In genomic region chr17:68509151-68510057, GRCh38 we compare ENCODE assay signal across 9 cellular contexts. TPM values are rescaled to one million over a fixed set of nuclear protein-coding genes. Genes with fewer than 3 reads are reported as not detected.
DNase-seq lines count a peak whose midpoint lies in the region; ATAC-seq and TF ChIP-seq lines count a peak whose summit lies in the region.
"Had no signal": no experiment of that assay in that cellular context is flagged by ENCODE, and none has a peak within 500 bp of the region (broad histone marks: within the 10 kb centered on the region; RNA-seq: fewer than 3 reads in every experiment).

No MANE protein-coding gene starts in this region.

- peaks cover 10% of the 10 kb centered on the region for H3K36me3 Mint-ChIP-seq in T-helper 2 cell treated with Interferon-gamma antibody and Interleukin-4, amounts not matched to agents 5 μg/mL and 100 μg/mL, for 36 hours (ENCODE audit: low read depth)

- no peaks in the 10 kb centered on the region for H3K9me3 ChIP-seq in left lung

- DNase-seq in Ammon's horn (ENCODE audit: low spot score) (peak; percentile 75), Kasumi-1 (lab: John Stamatoyannopoulos, UW) (peak; percentile 38 to 54), left lung (peak; percentile 69 to 80), HCEC 1CT (no peak), midbrain (lab: John Stamatoyannopoulos, UW) (no peak), LoVo (ENCODE audit: low spot score) (no peak)
- DNase-seq in T-helper 2 cell treated with Interferon-gamma antibody and Interleukin-4, amounts not matched to agents 5 μg/mL and 100 μg/mL, for 36 hours (ENCODE audit: low spot score) = no peak
- DNase-seq: T-helper 9 cell had no signal

- peak overlapping the region; percentile 42 for H3K27ac Mint-ChIP-seq in T-helper 2 cell treated with Interferon-gamma antibody and Interleukin-4, amounts not matched to agents 5 μg/mL and 100 μg/mL, for 36 hours

- peaks cover 17 to 38% of the 10 kb centered on the region in 2 donors for H3K4me1 ChIP-seq in left lung

- no peaks in the 10 kb centered on the region for H3K27me3 Mint-ChIP-seq in T-helper 2 cell treated with Interferon-gamma antibody and Interleukin-4, amounts not matched to agents 5 μg/mL and 100 μg/mL, for 36 hours (ENCODE audit: low read depth)

- no peak overlapping the region for H3K4me3 ChIP-seq in left lung

- H3K27ac ChIP-seq in left lung = peak overlapping the region; percentile 7 to 99

- no peaks in the 10 kb centered on the region for H3K27me3 ChIP-seq in left lung

- no peak for TF ChIP-seq CTCF in left lung (IDR thresholded peaks at IDR 0.05)

- H3K9me3 Mint-ChIP-seq in T-helper 2 cell treated with Interferon-gamma antibody and Interleukin-4, amounts not matched to agents 5 μg/mL and 100 μg/mL, for 36 hours = no peaks in the 10 kb centered on the region

- intact Hi-C loops in left lung (cut with DNase I) = no loop called here

- H3K36me3 ChIP-seq in left lung = no peaks in the 10 kb centered on the region

- H3K4me1 Mint-ChIP-seq in T-helper 2 cell treated with Interferon-gamma antibody and Interleukin-4, amounts not matched to agents 5 μg/mL and 100 μg/mL, for 36 hours (ENCODE audit: low read depth) = peaks cover 44% of the 10 kb centered on the region

- peak overlapping the region; percentile 4 for H3K4me3 Mint-ChIP-seq in T-helper 2 cell treated with Interferon-gamma antibody and Interleukin-4, amounts not matched to agents 5 μg/mL and 100 μg/mL, for 36 hours

- ATAC-seq in left lung (no peak), HG03196 (IDR thresholded peaks at IDR 0.05; ENCODE audit: unreplicated experiment) (no peak)

RNA-seq across cellular contexts. Expression of gene PRKAR1A, which starts 2.8 kb away (rescaled TPM):
- total RNA-seq in left lung = 100 to 1,000 TPM; 345 to 376 TPM

RNA-seq across cellular contexts. Expression of gene WIPI1, which starts 52.1 kb away (rescaled TPM):
- total RNA-seq in left lung = 10 to 100 TPM; 52.5 to 57.1 TPM

Comparison
In these comparisons a context has a peak if more than half of its experiments do, and no peak if none do; other contexts are left out.
1. DNase-seq: peak in Ammon's horn (single experiment), Kasumi-1 (2 of 2) and left lung (2 of 2); none in T-helper 2 cell treated with Interferon-gamma antibody and Interleukin-4, amounts not matched to agents 5 μg/mL and 100 μg/mL, for 36 hours (single experiment), HCEC 1CT (single experiment), midbrain (single experiment) and LoVo (single experiment).